32 cellular contexts compared by ENCODE assay signal in the genomic region with DNA sequence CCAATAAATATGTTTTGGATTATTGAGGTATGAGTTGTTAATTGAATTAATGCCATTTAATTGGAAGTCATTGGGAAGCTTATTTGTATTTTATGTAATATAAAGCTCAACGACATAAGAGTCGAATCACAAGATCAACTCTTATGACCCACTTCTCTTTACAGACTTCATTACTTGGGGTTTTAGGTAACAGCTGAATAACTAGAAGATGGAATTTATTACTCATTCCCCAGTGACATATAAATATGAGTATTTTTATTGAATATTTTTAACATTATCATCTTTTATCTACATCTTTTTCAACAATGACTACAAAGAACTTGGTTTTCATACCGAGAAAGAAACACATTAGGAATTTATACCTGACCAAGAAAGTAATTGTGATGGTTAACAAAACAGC.
"Had no signal": no experiment of that assay in that cellular context is flagged by ENCODE, and none has a peak within 500 bp of the region (broad histone marks: within the 10 kb centered on the region; RNA-seq: fewer than 3 reads in every experiment).

No MANE protein-coding gene starts in this region.

- H3K36me3 ChIP-seq: ovary, prostate gland had no signal

- H3K4me1 Mint-ChIP-seq: immature natural killer cell had no signal

- H3K4me1 ChIP-seq: left lung, lower lobe of right lung, vagina had no signal

- H3K27ac Mint-ChIP-seq: nephron had no signal

- H3K27ac ChIP-seq: left lung, lower lobe of right lung, neutrophil, ovary, prostate gland, stomach, testis, thyroid gland, transverse colon, upper lobe of left lung, vagina had no signal

- DNase-seq: hippocampal formation; immature natural killer cell; kidney; left colon; left lung; lower lobe of right lung; mammary epithelial cell; mesenchymal stem cell; naive thymus-derived CD8-positive, alpha-beta T cell; occipital lobe; ovary; posterior cingulate gyrus; retina; right cardiac atrium; stimulated activated CD4-positive, alpha-beta T cell treated with anti-CD3 and anti-CD28 coated beads, Interleukin-12 subunit alpha, Interleukin-12 subunit beta, amount 100 ng/mL, for 4 hours; stimulated activated CD4-positive, alpha-beta T cell treated with anti-CD3 and anti-CD28 coated beads, Interleukin-15, amount 100 ng/mL, for 24 hours; stimulated activated CD4-positive, alpha-beta T cell treated with anti-CD3 and anti-CD28 coated beads, Interleukin-2, amount 100 ng/mL, for 24 hours; stimulated activated CD4-positive, alpha-beta T cell treated with anti-CD3 and anti-CD28 coated beads, Interleukin-4, amount 100 ng/mL, for 1 hour; stimulated activated naive B cell treated with anti-CD40 and anti-IgM and Interleukin-4, amounts not matched to agents 10 μg/mL and 1 μg/mL and 100 μg/mL, for 72 hours; stimulated activated naive CD8-positive, alpha-beta T cell treated with anti-CD3 and anti-CD28 coated beads, Interleukin-15, Interleukin-2, amounts not matched to agents 100 U/mL and 50 U/mL, for 24 hours; stomach; testis; thyroid gland; transverse colon; upper lobe of left lung had no signal

- H3K4me3 Mint-ChIP-seq: immature natural killer cell; naive thymus-derived CD8-positive, alpha-beta T cell; nephron; neural crest cell; stimulated activated naive B cell treated with anti-CD40 and anti-IgM and Interleukin-4, amounts not matched to agents 10 μg/mL and 1 μg/mL and 100 μg/mL, for 72 hours had no signal

- ATAC-seq: left colon; left lung; lower lobe of right lung; naive thymus-derived CD8-positive, alpha-beta T cell; right cardiac atrium; sciatic nerve; stimulated activated naive B cell treated with anti-CD40 and anti-IgM and Interleukin-4, amounts not matched to agents 10 μg/mL and 1 μg/mL and 100 μg/mL, for 72 hours; stimulated activated naive CD8-positive, alpha-beta T cell treated with anti-CD3 and anti-CD28 coated beads, Interleukin-15, Interleukin-2, amounts not matched to agents 100 U/mL and 50 U/mL, for 24 hours had no signal

- H3K9me3 ChIP-seq: left lung, lower lobe of right lung, neutrophil, ovary, prostate gland, stomach, testis, thyroid gland, transverse colon, upper lobe of left lung, vagina had no signal

- H3K9me3 Mint-ChIP-seq: naive thymus-derived CD8-positive, alpha-beta T cell; nephron; neural crest cell; stimulated activated naive B cell treated with anti-CD40 and anti-IgM and Interleukin-4, amounts not matched to agents 10 μg/mL and 1 μg/mL and 100 μg/mL, for 72 hours had no signal

- H3K27me3 Mint-ChIP-seq: naive thymus-derived CD8-positive, alpha-beta T cell; stimulated activated naive B cell treated with anti-CD40 and anti-IgM and Interleukin-4, amounts not matched to agents 10 μg/mL and 1 μg/mL and 100 μg/mL, for 72 hours had no signal

- H3K27me3 ChIP-seq: left lung, neutrophil, ovary, stomach, testis, thyroid gland, transverse colon, upper lobe of left lung, vagina had no signal

- FAIRE-seq: islet of Langerhans, kidney had no signal

- H3K4me3 ChIP-seq: left lung, lower lobe of right lung, ovary, prostate gland, stomach, testis, thyroid gland, transverse colon, upper lobe of left lung, vagina had no signal
